Comparison of ENCODE assay signal across 8 cellular contexts in the genomic region with DNA sequence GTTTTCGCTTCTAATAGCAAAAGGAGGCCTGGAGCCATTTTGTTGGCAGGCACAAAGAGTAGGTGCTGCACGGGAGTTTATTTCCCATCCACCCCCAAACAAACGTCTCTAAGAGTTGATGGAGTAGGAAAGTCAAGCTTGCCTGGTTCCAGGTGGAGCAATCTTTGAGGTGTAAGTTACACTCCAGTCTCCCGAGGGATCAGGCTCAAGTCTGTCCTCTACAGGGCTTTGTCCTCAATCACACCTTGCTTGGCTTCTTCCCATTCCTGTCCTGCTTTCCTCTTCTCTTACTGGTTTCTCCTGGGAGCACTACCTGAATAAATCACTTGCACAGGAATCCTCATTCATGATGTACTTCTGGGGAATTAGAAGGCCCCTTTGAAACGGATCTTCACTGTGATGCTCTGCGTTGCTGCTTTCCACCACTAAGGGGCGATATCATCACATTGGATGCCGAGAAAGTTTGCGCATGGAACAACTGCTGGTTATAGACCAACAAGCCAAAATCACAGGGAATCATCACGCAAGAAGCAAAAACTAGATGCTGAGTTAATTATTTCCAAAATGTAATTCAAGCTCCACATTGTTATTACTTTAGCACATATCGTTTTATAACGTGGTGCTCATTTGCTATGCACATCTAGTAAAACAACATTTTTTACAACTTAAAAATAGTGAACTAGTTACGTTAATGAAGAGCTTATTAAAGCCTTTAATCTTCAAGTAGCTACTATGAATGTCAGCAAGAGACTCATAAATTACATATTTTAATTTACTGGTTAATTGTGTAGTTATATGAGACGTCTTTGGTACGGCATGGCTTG.
DNase-seq lines count a peak whose midpoint lies in the region; ATAC-seq, FAIRE-seq and TF ChIP-seq lines count a peak whose summit lies in the region.

No MANE protein-coding gene starts in this region.

- no peaks in the 10 kb centered on the region for H3K9me3 ChIP-seq in A673 (ENCODE audit: low read depth, low read length, poor library complexity, severe bottlenecking)
- no peaks in the 10 kb centered on the region for H3K9me3 ChIP-seq in mesenchymal stem cell (ENCODE audit: control insufficient read depth, low read length)

- H3K4me1 ChIP-seq in A673 (ENCODE audit: insufficient read depth, low read length, poor library complexity, severe bottlenecking) (no peaks in the 10 kb centered on the region), mesenchymal stem cell (ENCODE audit: control insufficient read depth, insufficient read depth, low read depth, low read length) (no peaks in the 10 kb centered on the region)

- no peak overlapping the region for H3K27ac ChIP-seq in A673 (ENCODE audit: low read depth, low read length, poor library complexity, severe bottlenecking)
- no peak overlapping the region for H3K27ac ChIP-seq in mesenchymal stem cell (ENCODE audit: low read length, poor library complexity, severe bottlenecking)

- DNase-seq in A673 (ENCODE audit: low spot score), result peak; percentile 70
- peak; percentile 13 for DNase-seq in GM12891 (ENCODE audit: insufficient read length, low spot score)
- DNase-seq in NCI-H345 treated with DMSO at 0.1 percent for 48 hours (lab: John Stamatoyannopoulos, UW; ENCODE audit: unreplicated experiment), result peak; percentile 35
- peak; percentile 90 for DNase-seq in activated CD4-positive, alpha-beta T cell treated with anti-CD3 and anti-CD28 coated beads, Interleukin-2, amount 10 ng/mL, durations not matched to agents 24 days and 14 days
- peak; percentile 68 for DNase-seq in ecto neural progenitor cell (ENCODE audit: low spot score)
- peak; percentile 49 for DNase-seq in mesenchymal stem cell
- peak; percentile 21 for DNase-seq in stimulated activated CD8-positive, alpha-beta memory T cell treated with anti-CD3 and anti-CD28 coated beads, Interleukin-7, amount 100 ng/mL, for 24 hours (ENCODE audit: low read depth)

- H3K36me3 Mint-ChIP-seq in activated CD4-positive, alpha-beta T cell treated with anti-CD3 and anti-CD28 coated beads, Interleukin-2, amount 10 ng/mL, durations not matched to agents 24 days and 14 days (ENCODE audit: low read depth), result no peaks in the 10 kb centered on the region

- H3K27me3 ChIP-seq in A673 (replicated peaks; ENCODE audit: insufficient read depth, low read depth, low read length, poor library complexity) (peaks cover 6% of the 10 kb centered on the region), mesenchymal stem cell (ENCODE audit: control insufficient read depth in 1 of 2, insufficient read depth in 1 of 2, low read length in 2 of 2) (peaks cover 3 to 13% of the 10 kb centered on the region in 2 experiments)

- H3K4me1 Mint-ChIP-seq in activated CD4-positive, alpha-beta T cell treated with anti-CD3 and anti-CD28 coated beads, Interleukin-2, amount 10 ng/mL, durations not matched to agents 24 days and 14 days, result peaks cover 16% of the 10 kb centered on the region

- H3K14ac ChIP-seq in mesenchymal stem cell (ENCODE audit: low read length in 2 of 2), result no peak overlapping the region

- H3K9ac ChIP-seq in mesenchymal stem cell (ENCODE audit: low read length), result no peak overlapping the region

- 43% methylated on average over 11 of the region's 15 CpGs for WGBS in mesenchymal stem cell

- no peak overlapping the region for H4K91ac ChIP-seq in mesenchymal stem cell (ENCODE audit: low read length)

- peaks cover 6% of the 10 kb centered on the region for H3K27me3 Mint-ChIP-seq in activated CD4-positive, alpha-beta T cell treated with anti-CD3 and anti-CD28 coated beads, Interleukin-2, amount 10 ng/mL, durations not matched to agents 24 days and 14 days

- no peak overlapping the region for H2BK120ac ChIP-seq in mesenchymal stem cell (ENCODE audit: low read depth, low read length)

- no peak overlapping the region for H2BK12ac ChIP-seq in mesenchymal stem cell (ENCODE audit: low read length in 2 of 2)

- no peak overlapping the region for H3K27ac Mint-ChIP-seq in activated CD4-positive, alpha-beta T cell treated with anti-CD3 and anti-CD28 coated beads, Interleukin-2, amount 10 ng/mL, durations not matched to agents 24 days and 14 days

- H3K4ac ChIP-seq in mesenchymal stem cell (ENCODE audit: low read depth in 1 of 2, low read length in 2 of 2), result no peak overlapping the region

- BruUV-seq in A673 (replicated peaks; lab: Mats Ljungman, UMichigan), result no TSS peak

- no peak overlapping the region for H3K23ac ChIP-seq in mesenchymal stem cell (ENCODE audit: low read length in 2 of 2)

- H3K18ac ChIP-seq in mesenchymal stem cell (ENCODE audit: low read depth in 1 of 2, low read length in 2 of 2), result no peak overlapping the region

- no peak overlapping the region for H3K4me3 ChIP-seq in A673 (ENCODE audit: low read depth, low read length, poor library complexity, severe bottlenecking)
- no peak overlapping the region for H3K4me3 ChIP-seq in mesenchymal stem cell (ENCODE audit: insufficient read depth in 1 of 2, low read depth in 1 of 2, low read length in 2 of 2)

- H2AK5ac ChIP-seq in mesenchymal stem cell (ENCODE audit: low read length, severe bottlenecking), result no peak overlapping the region

- no peak for TF ChIP-seq POLR2A in GM12891 (IDR thresholded peaks at IDR 0.05; ENCODE audit: low read depth, low read length)

- TF ChIP-seq CTCF in A673 (conservative IDR thresholded peaks at IDR 0.05; ENCODE audit: low read depth, low read length), result peak; percentile 96

- CTCF ChIA-PET in A673 (lab: Charles Lee), result interaction anchor here (0.9 to 2.1 kb wide), 3 partner anchors 61 to 431 kb away, joined by 3 to 9 read pairs (median 3); no protein-coding TSS in a partner anchor

- ATAC-seq in GM21576 (IDR thresholded peaks at IDR 0.05; ENCODE audit: unreplicated experiment), result no peak

- H3K79me1 ChIP-seq in mesenchymal stem cell (replicated peaks; ENCODE audit: low read length, poor library complexity, severe bottlenecking), result no peaks in the 10 kb centered on the region

- peak; percentile 93 for FAIRE-seq in GM12891 (lab: Jason Lieb, UNC)

- H2BK15ac ChIP-seq in mesenchymal stem cell (ENCODE audit: low read depth, poor library complexity, severe bottlenecking), result no peak overlapping the region

- H2BK5ac ChIP-seq in mesenchymal stem cell (ENCODE audit: low read depth, low read length, poor library complexity, severe bottlenecking), result no peak overlapping the region

- intact Hi-C loops in A673 (cut with micrococcal nuclease; ENCODE audit: unreplicated experiment), result loop anchor here (2.0 kb wide), 2 partner anchors 61 to 431 kb away; no protein-coding TSS in a partner anchor
- intact Hi-C loops in activated CD4-positive, alpha-beta T cell treated with anti-CD3 and anti-CD28 coated beads, Interleukin-2, amount 10 ng/mL, durations not matched to agents 24 days and 14 days (cut with micrococcal nuclease), result loop anchor here (2.0 to 10.0 kb wide), 4 partner anchors 60 to 437 kb away; a partner anchor contains a TSS

- no peaks in the 10 kb centered on the region for H3K36me3 ChIP-seq in A673 (ENCODE audit: insufficient read depth, low read length, poor library complexity, severe bottlenecking)
- no peaks in the 10 kb centered on the region for H3K36me3 ChIP-seq in mesenchymal stem cell (ENCODE audit: control insufficient read depth in 1 of 2, insufficient read depth in 2 of 2, low read depth in 1 of 2, low read length in 2 of 2)

- H4K8ac ChIP-seq in mesenchymal stem cell (ENCODE audit: low read length), result no peak overlapping the region

- no peak overlapping the region for H2AFZ ChIP-seq in mesenchymal stem cell (ENCODE audit: low read depth, low read length)

- H3K9me3 Mint-ChIP-seq in activated CD4-positive, alpha-beta T cell treated with anti-CD3 and anti-CD28 coated beads, Interleukin-2, amount 10 ng/mL, durations not matched to agents 24 days and 14 days, result no peaks in the 10 kb centered on the region

- H3K4me2 ChIP-seq in mesenchymal stem cell (ENCODE audit: low read length, poor library complexity, severe bottlenecking), result no peak overlapping the region

- no peak overlapping the region for H3K4me3 Mint-ChIP-seq in activated CD4-positive, alpha-beta T cell treated with anti-CD3 and anti-CD28 coated beads, Interleukin-2, amount 10 ng/mL, durations not matched to agents 24 days and 14 days

- POLR2A ChIA-PET in A673 (lab: Charles Lee; ENCODE audit: low non-redundant PET), result no interaction called here

TF ChIP-seq in GM12891, 5 proteins besides CTCF, POLR2A, EP300 and RAD21:
- TF ChIP-seq POU2F2 (IDR thresholded peaks at IDR 0.05; ENCODE audit: low read depth, low read length) (no peak), PAX5 (IDR thresholded peaks at IDR 0.05; ENCODE audit: insufficient read depth, low read length, severe bottlenecking) (no peak), SPI1 (IDR thresholded peaks at IDR 0.05; ENCODE audit: low read depth, low read length) (no peak), POLR2AphosphoS5 (IDR thresholded peaks at IDR 0.05; ENCODE audit: low read depth, low read length) (no peak), TAF1 (IDR thresholded peaks at IDR 0.05; ENCODE audit: low read depth, low read length) (no peak)

Comparison
In these comparisons a context has a peak if more than half of its experiments do, and no peak if none do; other contexts are left out.
1. DNase-seq: peak in every context shown above with its lines; median percentile 90 in activated CD4-positive, alpha-beta T cell treated with anti-CD3 and anti-CD28 coated beads, Interleukin-2, amount 10 ng/mL, durations not matched to agents 24 days and 14 days; 70 in A673; 68 in ecto neural progenitor cell; 49 in mesenchymal stem cell; 35 in NCI-H345 treated with DMSO at 0.1 percent for 48 hours; 21 in stimulated activated CD8-positive, alpha-beta memory T cell treated with anti-CD3 and anti-CD28 coated beads, Interleukin-7, amount 100 ng/mL, for 24 hours; 13 in GM12891.